ENCODE assay signal across 1 cellular context in genomic region chr20:3795511-3796468, GRCh38.
A peak's percentile ranks its signal among the peaks of the same experiment; 100 is the strongest.
TF ChIP-seq lines count a peak whose summit lies in the region.

Gene CDC25B (plus strand): TSS chr20:3796310. CDS start chr20:3796532, 222 bp downstream.

TF ChIP-seq in HepG2, 621 proteins besides CTCF, POLR2A, EP300 and RAD21 (continued from another document and continues in another):
- TF ChIP-seq, protein P1, sequence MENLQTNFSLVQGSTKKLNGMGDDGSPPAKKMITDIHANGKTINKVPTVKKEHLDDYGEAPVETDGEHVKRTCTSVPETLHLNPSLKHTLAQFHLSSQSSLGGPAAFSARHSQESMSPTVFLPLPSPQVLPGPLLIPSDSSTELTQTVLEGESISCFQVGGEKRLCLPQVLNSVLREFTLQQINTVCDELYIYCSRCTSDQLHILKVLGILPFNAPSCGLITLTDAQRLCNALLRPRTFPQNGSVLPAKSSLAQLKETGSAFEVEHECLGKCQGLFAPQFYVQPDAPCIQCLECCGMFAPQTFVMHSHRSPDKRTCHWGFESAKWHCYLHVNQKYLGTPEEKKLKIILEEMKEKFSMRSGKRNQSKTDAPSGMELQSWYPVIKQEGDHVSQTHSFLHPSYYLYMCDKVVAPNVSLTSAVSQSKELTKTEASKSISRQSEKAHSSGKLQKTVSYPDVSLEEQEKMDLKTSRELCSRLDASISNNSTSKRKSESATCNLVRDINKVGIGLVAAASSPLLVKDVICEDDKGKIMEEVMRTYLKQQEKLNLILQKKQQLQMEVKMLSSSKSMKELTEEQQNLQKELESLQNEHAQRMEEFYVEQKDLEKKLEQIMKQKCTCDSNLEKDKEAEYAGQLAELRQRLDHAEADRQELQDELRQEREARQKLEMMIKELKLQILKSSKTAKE (CRISPR knock-in tag; IDR thresholded peaks at IDR 0.05; ENCODE audit: borderline replicate concordance), result peak; percentile 34; the same call in 1 of the 2 replicates
- TF ChIP-seq ZBTB46 (CRISPR knock-in tag; IDR thresholded peaks at IDR 0.05; ENCODE audit: borderline replicate concordance), result peak; percentile 76; the same call in 1 of the 2 replicates
- 0 out of 2 replicates have a peak, but pooled peaks have one; percentile 74 for TF ChIP-seq ZBTB7B (CRISPR knock-in tag; IDR thresholded peaks at IDR 0.05)
- TF ChIP-seq JDP2 (CRISPR knock-in tag; IDR thresholded peaks at IDR 0.05; ENCODE audit: borderline replicate concordance), result no peak
- no peak for TF ChIP-seq RFX5 (IDR thresholded peaks at IDR 0.05; ENCODE audit: low read depth, low read length)
- TF ChIP-seq SETDB1 (CRISPR knock-in tag; IDR thresholded peaks at IDR 0.05; ENCODE audit: borderline replicate concordance), result no peak
- TF ChIP-seq, protein P2, sequence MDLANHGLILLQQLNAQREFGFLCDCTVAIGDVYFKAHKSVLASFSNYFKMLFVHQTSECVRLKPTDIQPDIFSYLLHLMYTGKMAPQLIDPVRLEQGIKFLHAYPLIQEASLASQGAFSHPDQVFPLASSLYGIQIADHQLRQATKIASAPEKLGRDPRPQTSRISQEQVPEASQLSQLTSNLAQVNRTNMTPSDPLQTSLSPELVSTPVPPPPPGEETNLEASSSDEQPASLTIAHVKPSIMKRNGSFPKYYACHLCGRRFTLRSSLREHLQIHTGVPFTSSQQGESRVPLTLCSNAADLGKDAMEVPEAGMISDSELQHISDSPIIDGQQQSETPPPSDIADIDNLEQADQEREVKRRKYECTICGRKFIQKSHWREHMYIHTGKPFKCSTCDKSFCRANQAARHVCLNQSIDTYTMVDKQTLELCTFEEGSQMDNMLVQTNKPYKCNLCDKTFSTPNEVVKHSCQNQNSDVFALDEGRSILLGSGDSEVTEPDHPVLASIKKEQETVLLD (CRISPR knock-in tag; IDR thresholded peaks at IDR 0.05; ENCODE audit: low read depth), result no peak
- TF ChIP-seq ZNF615 (CRISPR knock-in tag; IDR thresholded peaks at IDR 0.05; ENCODE audit: borderline replicate concordance), result no peak
- peak; percentile 67; the same call in 1 of the 2 replicates for TF ChIP-seq ZNF572 (CRISPR knock-in tag; IDR thresholded peaks at IDR 0.05)
- TF ChIP-seq CCDC6 (CRISPR knock-in tag; IDR thresholded peaks at IDR 0.05), result no peak; the same call in 1 of the 2 replicates
- TF ChIP-seq RELA (CRISPR knock-in tag; IDR thresholded peaks at IDR 0.05), result 0 out of 2 replicates have a peak, but pooled peaks have one; percentile 50
- TF ChIP-seq IKZF1 (IDR thresholded peaks at IDR 0.05), result no peak
- peak; percentile 38; the same call in 1 of the 2 replicates for TF ChIP-seq PHF21A (CRISPR knock-in tag; IDR thresholded peaks at IDR 0.05)
- TF ChIP-seq, protein P3, sequence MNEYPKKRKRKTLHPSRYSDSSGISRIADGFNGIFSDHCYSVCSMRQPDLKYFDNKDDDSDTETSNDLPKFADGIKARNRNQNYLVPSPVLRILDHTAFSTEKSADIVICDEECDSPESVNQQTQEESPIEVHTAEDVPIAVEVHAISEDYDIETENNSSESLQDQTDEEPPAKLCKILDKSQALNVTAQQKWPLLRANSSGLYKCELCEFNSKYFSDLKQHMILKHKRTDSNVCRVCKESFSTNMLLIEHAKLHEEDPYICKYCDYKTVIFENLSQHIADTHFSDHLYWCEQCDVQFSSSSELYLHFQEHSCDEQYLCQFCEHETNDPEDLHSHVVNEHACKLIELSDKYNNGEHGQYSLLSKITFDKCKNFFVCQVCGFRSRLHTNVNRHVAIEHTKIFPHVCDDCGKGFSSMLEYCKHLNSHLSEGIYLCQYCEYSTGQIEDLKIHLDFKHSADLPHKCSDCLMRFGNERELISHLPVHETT (CRISPR knock-in tag; conservative IDR thresholded peaks at IDR 0.05), result no peak
- no peak for TF ChIP-seq SRSF4 (IDR thresholded peaks at IDR 0.05; ENCODE audit: low read depth, low read length, poor library complexity, severe bottlenecking)
- TF ChIP-seq HOXA9 (CRISPR knock-in tag; IDR thresholded peaks at IDR 0.05; ENCODE audit: borderline replicate concordance), result no peak
- no peak for TF ChIP-seq THAP8 (CRISPR knock-in tag; IDR thresholded peaks at IDR 0.05; ENCODE audit: borderline replicate concordance)
- TF ChIP-seq HOXD1 (CRISPR knock-in tag; IDR thresholded peaks at IDR 0.05), result no peak
- TF ChIP-seq, protein P4, sequence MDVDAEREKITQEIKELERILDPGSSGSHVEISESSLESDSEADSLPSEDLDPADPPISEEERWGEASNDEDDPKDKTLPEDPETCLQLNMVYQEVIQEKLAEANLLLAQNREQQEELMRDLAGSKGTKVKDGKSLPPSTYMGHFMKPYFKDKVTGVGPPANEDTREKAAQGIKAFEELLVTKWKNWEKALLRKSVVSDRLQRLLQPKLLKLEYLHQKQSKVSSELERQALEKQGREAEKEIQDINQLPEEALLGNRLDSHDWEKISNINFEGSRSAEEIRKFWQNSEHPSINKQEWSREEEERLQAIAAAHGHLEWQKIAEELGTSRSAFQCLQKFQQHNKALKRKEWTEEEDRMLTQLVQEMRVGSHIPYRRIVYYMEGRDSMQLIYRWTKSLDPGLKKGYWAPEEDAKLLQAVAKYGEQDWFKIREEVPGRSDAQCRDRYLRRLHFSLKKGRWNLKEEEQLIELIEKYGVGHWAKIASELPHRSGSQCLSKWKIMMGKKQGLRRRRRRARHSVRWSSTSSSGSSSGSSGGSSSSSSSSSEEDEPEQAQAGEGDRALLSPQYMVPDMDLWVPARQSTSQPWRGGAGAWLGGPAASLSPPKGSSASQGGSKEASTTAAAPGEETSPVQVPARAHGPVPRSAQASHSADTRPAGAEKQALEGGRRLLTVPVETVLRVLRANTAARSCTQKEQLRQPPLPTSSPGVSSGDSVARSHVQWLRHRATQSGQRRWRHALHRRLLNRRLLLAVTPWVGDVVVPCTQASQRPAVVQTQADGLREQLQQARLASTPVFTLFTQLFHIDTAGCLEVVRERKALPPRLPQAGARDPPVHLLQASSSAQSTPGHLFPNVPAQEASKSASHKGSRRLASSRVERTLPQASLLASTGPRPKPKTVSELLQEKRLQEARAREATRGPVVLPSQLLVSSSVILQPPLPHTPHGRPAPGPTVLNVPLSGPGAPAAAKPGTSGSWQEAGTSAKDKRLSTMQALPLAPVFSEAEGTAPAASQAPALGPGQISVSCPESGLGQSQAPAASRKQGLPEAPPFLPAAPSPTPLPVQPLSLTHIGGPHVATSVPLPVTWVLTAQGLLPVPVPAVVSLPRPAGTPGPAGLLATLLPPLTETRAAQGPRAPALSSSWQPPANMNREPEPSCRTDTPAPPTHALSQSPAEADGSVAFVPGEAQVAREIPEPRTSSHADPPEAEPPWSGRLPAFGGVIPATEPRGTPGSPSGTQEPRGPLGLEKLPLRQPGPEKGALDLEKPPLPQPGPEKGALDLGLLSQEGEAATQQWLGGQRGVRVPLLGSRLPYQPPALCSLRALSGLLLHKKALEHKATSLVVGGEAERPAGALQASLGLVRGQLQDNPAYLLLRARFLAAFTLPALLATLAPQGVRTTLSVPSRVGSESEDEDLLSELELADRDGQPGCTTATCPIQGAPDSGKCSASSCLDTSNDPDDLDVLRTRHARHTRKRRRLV (CRISPR knock-in tag; IDR thresholded peaks at IDR 0.05), result 0 out of 2 replicates have a peak, but pooled peaks have one; percentile 14
- TF ChIP-seq ZNF484 (CRISPR knock-in tag; IDR thresholded peaks at IDR 0.05; ENCODE audit: borderline replicate concordance, low read depth), result 0 out of 2 replicates have a peak, but pooled peaks have one; percentile 91
- TF ChIP-seq KMT2A (CRISPR knock-in tag; IDR thresholded peaks at IDR 0.05), result peak; percentile 15; the same call in 1 of the 2 replicates
- TF ChIP-seq SRF (IDR thresholded peaks at IDR 0.05; ENCODE audit: low read depth, low read length), result no peak
- no peak for TF ChIP-seq DBP (CRISPR knock-in tag; IDR thresholded peaks at IDR 0.05; ENCODE audit: not compliant biosample characterization)
- TF ChIP-seq FOXJ3 (CRISPR knock-in tag; IDR thresholded peaks at IDR 0.05; ENCODE audit: borderline replicate concordance), result no peak
- TF ChIP-seq PHF20 (CRISPR knock-in tag; IDR thresholded peaks at IDR 0.05), result no peak; the same call in none of the 2 replicates
- 0 out of 2 replicates have a peak, but pooled peaks have one; percentile 72 for TF ChIP-seq ZBTB42 (CRISPR knock-in tag; IDR thresholded peaks at IDR 0.05)
- TF ChIP-seq ZNF33B (CRISPR knock-in tag; IDR thresholded peaks at IDR 0.05), result no peak
- TF ChIP-seq, protein P5, sequence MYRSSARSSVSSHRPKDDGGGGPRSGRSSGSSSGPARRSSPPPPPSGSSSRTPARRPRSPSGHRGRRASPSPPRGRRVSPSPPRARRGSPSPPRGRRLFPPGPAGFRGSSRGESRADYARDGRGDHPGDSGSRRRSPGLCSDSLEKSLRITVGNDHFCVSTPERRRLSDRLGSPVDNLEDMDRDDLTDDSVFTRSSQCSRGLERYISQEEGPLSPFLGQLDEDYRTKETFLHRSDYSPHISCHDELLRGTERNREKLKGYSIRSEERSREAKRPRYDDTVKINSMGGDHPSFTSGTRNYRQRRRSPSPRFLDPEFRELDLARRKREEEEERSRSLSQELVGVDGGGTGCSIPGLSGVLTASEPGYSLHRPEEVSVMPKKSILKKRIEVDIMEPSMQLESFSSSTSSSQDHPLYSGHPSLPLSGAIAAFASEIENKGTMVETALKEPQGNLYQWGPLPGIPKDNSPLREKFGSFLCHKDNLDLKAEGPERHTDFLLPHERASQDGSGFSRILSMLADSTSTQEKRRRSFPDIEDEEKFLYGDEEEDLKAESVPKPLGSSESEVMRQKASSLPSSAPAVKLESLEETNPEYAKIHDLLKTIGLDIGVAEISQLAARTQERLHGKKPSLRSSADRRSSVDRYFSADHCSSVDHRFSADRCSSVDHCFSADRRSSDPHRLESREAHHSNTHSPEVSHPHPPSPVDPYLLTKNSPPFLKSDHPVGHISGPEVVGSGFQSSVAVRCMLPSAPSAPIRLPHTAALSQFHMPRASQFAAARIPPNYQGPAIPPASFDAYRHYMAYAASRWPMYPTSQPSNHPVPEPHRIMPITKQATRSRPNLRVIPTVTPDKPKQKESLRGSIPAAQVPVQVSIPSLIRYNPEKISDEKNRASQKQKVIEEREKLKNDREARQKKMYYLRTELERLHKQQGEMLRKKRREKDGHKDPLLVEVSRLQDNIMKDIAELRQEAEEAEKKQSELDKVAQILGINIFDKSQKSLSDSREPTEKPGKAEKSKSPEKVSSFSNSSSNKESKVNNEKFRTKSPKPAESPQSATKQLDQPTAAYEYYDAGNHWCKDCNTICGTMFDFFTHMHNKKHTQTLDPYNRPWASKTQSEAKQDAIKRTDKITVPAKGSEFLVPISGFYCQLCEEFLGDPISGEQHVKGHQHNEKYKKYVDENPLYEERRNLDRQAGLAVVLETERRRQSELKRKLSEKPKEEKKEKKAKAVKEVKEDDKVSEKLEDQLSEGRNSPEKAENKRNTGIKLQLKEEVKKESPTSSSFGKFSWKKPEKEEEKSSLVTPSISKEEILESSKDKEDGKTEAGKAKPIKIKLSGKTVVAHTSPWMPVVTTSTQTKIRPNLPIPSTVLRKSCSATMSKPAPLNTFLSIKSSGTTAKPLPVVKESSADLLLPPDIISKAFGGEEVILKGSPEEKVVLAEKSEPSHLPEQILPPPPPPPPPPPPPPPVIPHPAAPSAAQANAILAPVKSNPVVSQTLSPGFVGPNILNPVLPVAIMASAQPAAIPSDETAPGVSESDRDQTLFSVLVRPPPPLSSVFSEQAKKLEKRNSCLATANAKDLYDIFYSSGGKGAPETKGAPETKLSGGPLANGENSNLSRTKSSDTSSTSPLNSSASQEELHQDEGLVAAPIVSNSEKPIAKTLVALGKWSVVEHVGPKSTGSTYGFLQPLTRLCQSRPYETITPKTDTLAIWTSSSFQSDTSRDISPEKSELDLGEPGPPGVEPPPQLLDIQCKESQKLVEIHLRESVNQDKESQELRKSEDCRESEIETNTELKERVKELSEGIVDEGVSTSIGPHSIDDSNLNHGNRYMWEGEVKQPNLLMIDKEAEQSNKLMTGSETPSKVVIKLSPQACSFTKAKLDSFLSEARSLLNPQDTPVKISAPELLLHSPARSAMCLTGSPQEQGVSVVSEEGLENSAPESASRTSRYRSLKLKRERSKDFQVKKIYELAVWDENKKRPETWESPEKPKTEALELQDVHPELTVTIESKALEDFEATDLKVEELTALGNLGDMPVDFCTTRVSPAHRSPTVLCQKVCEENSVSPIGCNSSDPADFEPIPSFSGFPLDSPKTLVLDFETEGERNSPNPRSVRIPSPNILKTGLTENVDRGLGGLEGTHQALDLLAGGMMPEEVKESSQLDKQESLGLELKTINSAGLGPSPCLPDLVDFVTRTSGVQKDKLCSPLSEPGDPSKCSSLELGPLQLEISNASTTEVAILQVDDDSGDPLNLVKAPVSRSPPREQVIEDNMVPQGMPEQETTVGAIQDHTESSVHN (CRISPR knock-in tag; IDR thresholded peaks at IDR 0.05), result no peak; the same call in 1 of the 2 replicates
- TF ChIP-seq TCF7 (IDR thresholded peaks at IDR 0.05; ENCODE audit: low read depth), result no peak
